13 cellular contexts compared by ENCODE assay signal in genomic region chr11:40130427-40130826, GRCh38.
DNase-seq lines count a peak whose midpoint lies in the region; ATAC-seq and TF ChIP-seq lines count a peak whose summit lies in the region.
"Had no signal": no experiment of that assay in that cellular context is flagged by ENCODE, and none has a peak within 500 bp of the region (broad histone marks: within the 10 kb centered on the region; RNA-seq: fewer than 3 reads in every experiment).

No MANE protein-coding gene starts in this region.

- H3K4me3 Mint-ChIP-seq in WTC11, result no peak overlapping the region

- peak; percentile 47 for ATAC-seq in HG03354 (IDR thresholded peaks at IDR 0.05; ENCODE audit: poor library complexity, severe bottlenecking, unreplicated experiment)
- ATAC-seq in WTC11, result peak; percentile 86
- ATAC-seq in GM19467 (IDR thresholded peaks at IDR 0.05; ENCODE audit: unreplicated experiment), result no peak

- H3K4me1 Mint-ChIP-seq in WTC11, result no peaks in the 10 kb centered on the region
- H3K4me1 Mint-ChIP-seq: CD4-positive, alpha-beta memory T cell had no signal

- no peak for TF ChIP-seq CTCF in WTC11 (IDR thresholded peaks at IDR 0.05)

- DNase-seq in ELR (ENCODE audit: low read depth) (peak; percentile 10), WTC11 (ENCODE audit: low spot score) (peak; percentile 16), midbrain (lab: John Stamatoyannopoulos, UW) (peak; percentile 67), glomerular visceral epithelial cell (ENCODE audit: extremely low spot score) (no peak)
- no peak for DNase-seq in effector CD8-positive, alpha-beta T cell (lab: John Stamatoyannopoulos, UW)
- no peak for DNase-seq in stimulated activated CD4-positive, alpha-beta T cell treated with anti-CD3 and anti-CD28 coated beads, Interleukin-2, amount 100 ng/mL, for 48 hours
- DNase-seq: activated effector memory CD4-positive, alpha-beta T cell treated with Interleukin-2 at 50 U/mL for 16 hours; CD4-positive, alpha-beta memory T cell; effector memory CD4-positive, alpha-beta T cell; HCEC 1CT; NCI-H510A treated with DMSO at 0.1 percent for 48 hours had no signal

- H3K27ac Mint-ChIP-seq in WTC11, result no peak overlapping the region
- H3K27ac Mint-ChIP-seq: CD4-positive, alpha-beta memory T cell had no signal

- no peaks in the 10 kb centered on the region for H3K36me3 Mint-ChIP-seq in WTC11
- H3K36me3 Mint-ChIP-seq: CD4-positive, alpha-beta memory T cell had no signal

- POLR2A ChIA-PET in WTC11 (lab: Charles Lee), result no interaction called here

- peaks cover 7% of the 10 kb centered on the region for H3K27me3 Mint-ChIP-seq in WTC11 (ENCODE audit: low read depth)
- H3K27me3 Mint-ChIP-seq: CD4-positive, alpha-beta memory T cell had no signal

- peaks cover 28% of the 10 kb centered on the region; the same call in 1 of the 2 replicates for H3K9me3 Mint-ChIP-seq in WTC11

- CTCF ChIA-PET in WTC11 (lab: Charles Lee), result no interaction called here

TF ChIP-seq in WTC11, 78 proteins besides CTCF, POLR2A, EP300 and RAD21:
- TF ChIP-seq, protein P1, sequence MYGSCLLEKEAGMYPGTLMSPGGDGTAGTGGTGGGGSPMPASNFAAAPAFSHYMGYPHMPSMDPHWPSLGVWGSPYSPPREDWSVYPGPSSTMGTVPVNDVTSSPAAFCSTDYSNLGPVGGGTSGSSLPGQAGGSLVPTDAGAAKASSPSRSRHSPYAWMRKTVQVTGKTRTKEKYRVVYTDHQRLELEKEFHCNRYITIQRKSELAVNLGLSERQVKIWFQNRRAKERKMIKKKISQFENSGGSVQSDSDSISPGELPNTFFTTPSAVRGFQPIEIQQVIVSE (CRISPR knock-in tag; IDR thresholded peaks at IDR 0.05; ENCODE audit: borderline replicate concordance), result no peak
- TF ChIP-seq, protein P2, sequence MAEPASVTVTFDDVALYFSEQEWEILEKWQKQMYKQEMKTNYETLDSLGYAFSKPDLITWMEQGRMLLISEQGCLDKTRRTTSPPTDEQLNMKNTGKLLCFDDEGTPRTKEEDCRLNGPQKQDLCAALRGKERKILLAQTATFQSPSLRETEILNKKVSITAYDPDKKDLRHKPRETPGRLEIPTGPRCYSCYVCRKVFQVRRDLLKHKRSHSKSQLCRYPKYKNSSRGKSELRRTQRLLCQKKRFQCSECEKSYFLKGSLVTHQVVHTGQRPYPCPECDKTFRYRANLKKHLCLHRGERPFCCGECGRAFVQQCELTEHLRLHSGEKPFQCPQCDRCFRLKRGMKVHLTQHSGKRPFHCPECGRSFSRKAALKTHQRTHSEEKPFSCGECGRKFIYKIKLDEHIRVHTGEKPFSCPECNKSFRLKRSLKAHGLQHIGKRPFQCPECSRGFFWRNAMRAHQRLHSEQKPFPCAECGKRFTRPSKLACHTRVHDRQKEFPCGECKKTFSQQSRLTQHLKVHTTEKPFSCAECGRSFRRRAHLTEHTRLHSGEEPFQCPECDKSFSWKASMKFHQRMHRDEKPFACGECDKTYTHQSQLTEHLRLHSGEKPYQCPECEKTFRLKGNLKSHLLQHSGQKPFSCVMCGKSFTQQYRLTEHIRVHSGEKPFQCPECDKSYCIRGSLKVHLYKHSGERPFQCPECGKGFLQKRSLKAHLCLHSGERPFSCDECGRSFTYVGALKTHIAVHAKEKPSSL (CRISPR knock-in tag; conservative IDR thresholded peaks at IDR 0.05), result no peak
- TF ChIP-seq OVOL2 (CRISPR knock-in tag; IDR thresholded peaks at IDR 0.05; ENCODE audit: borderline replicate concordance), result no peak
- no peak for TF ChIP-seq ZNF396 (CRISPR knock-in tag; IDR thresholded peaks at IDR 0.05; ENCODE audit: borderline replicate concordance)
- no peak for TF ChIP-seq JAZF1 (CRISPR knock-in tag; IDR thresholded peaks at IDR 0.05)
- no peak for TF ChIP-seq HMGXB4 (CRISPR knock-in tag; IDR thresholded peaks at IDR 0.05)
- TF ChIP-seq, protein P3, sequence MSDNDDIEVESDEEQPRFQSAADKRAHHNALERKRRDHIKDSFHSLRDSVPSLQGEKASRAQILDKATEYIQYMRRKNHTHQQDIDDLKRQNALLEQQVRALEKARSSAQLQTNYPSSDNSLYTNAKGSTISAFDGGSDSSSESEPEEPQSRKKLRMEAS (CRISPR knock-in tag; IDR thresholded peaks at IDR 0.05), result no peak
- TF ChIP-seq NR1H2 (CRISPR knock-in tag; IDR thresholded peaks at IDR 0.05), result no peak
- no peak for TF ChIP-seq USF2 (CRISPR knock-in tag; IDR thresholded peaks at IDR 0.05)

Comparison
In these comparisons a context has a peak if more than half of its experiments do, and no peak if none do; other contexts are left out.
1. DNase-seq: peak in ELR (single experiment), WTC11 (single experiment) and midbrain (single experiment); none in effector CD8-positive, alpha-beta T cell (single experiment), stimulated activated CD4-positive, alpha-beta T cell treated with anti-CD3 and anti-CD28 coated beads, Interleukin-2, amount 100 ng/mL, for 48 hours (0 of 2) and glomerular visceral epithelial cell (single experiment).